ENCODE assay signal across 4 cellular contexts in the genomic region with DNA sequence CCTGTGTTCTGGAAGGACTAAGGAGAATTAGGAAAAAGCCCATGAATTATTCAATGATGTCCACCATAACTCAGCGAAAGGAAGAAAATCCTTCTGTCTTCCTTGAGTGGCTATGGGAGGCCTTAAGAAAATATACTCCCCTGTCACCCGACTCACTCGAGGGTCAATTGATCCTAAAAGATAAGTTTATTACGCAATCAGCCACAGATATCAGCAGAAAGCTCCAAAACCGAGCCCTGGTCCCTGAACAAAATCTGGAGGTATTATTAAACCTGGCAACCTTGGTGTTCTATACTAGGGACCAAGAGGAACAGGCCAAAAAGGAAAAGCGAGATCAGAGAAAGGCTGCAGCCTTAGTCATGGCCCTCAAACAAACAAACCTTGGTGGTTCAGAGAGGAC.
TF ChIP-seq lines count a peak whose summit lies in the region.
"Not testable (repeated sequence)": the region's sequence is repeated elsewhere in the genome, so short reads cannot be mapped to it uniquely, and the experiment has no call there.

No MANE protein-coding gene starts in this region.

TF ChIP-seq in IMR-90, 13 proteins besides CTCF, POLR2A, EP300 and RAD21:
- peak; percentile 61 for TF ChIP-seq CEBPB (IDR thresholded peaks at IDR 0.05; ENCODE audit: low read depth, low read length)

TF ChIP-seq in Ishikawa, 13 proteins besides CTCF, POLR2A, EP300 and RAD21:
- peak; percentile 66 for TF ChIP-seq CEBPB (IDR thresholded peaks at IDR 0.05)

TF ChIP-seq in K562, 482 proteins besides CTCF, POLR2A, EP300 and RAD21:
- TF ChIP-seq CEBPG (CRISPR knock-in tag; IDR thresholded peaks at IDR 0.05), result not testable (repeated sequence)
- TF ChIP-seq CEBPG (tag; conservative IDR thresholded peaks at IDR 0.05 in 1 of 2, IDR thresholded peaks at IDR 0.05 in 1 of 2) (peak; percentile 42 to 81), CEBPB (tag; IDR thresholded peaks at IDR 0.05) (peak; percentile 87)

TF ChIP-seq in HepG2, 621 proteins besides CTCF, POLR2A, EP300 and RAD21:
- 0 out of 2 replicates have a peak, but pooled peaks have one; percentile 10 for TF ChIP-seq FOSL2 (CRISPR knock-in tag; IDR thresholded peaks at IDR 0.05)
- peak; percentile 54; the same call in 1 of the 2 replicates for TF ChIP-seq CEBPB (IDR thresholded peaks at IDR 0.05; ENCODE audit: borderline replicate concordance, low read depth, low read length)
